Comparison of ENCODE assay signal across 19 cellular contexts in the genomic region with DNA sequence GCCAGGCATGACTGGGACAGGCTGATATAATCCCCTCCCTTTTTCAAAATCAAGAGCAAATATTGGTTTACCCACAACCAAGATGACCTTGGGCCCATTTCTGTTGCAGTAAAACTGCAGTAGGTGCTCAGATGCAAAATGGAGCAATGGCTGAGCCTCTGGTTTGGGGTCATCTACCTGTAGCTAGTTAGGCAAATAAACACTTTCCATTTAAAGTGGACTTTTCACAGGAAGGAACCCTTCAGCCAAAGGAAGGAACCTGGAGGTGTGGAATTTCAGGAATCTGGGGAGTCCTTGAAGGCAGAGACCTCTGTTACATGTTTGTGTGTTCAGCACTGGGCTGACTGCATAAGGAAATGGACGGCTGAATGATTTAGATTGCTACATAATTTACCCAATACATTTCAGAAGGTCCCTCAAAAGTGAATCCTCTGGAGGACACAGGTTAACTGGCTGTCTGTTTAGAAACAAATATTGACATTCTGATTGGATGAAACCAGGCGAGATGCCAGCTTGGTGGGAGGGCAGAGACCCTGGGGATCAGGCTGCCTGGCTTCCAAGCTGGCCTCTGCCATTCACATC.
DNase-seq lines count a peak whose midpoint lies in the region; ATAC-seq, FAIRE-seq and TF ChIP-seq lines count a peak whose summit lies in the region.
"Had no signal": no experiment of that assay in that cellular context is flagged by ENCODE, and none has a peak within 500 bp of the region (broad histone marks: within the 10 kb centered on the region; RNA-seq: fewer than 3 reads in every experiment).

No MANE protein-coding gene starts in this region.

- H3K27me3 Mint-ChIP-seq in GM23338 (ENCODE audit: insufficient read depth, low read depth, poor library complexity) (peaks cover 11% of the 10 kb centered on the region), endothelial cell (ENCODE audit: unreplicated experiment) (peaks cover 5% of the 10 kb centered on the region)

- H4K20me1 ChIP-seq in GM23338 (replicated peaks; ENCODE audit: insufficient read depth): no peaks in the 10 kb centered on the region

- H3F3A ChIP-seq in GM23338 (replicated peaks; ENCODE audit: low read depth): no peaks in the 10 kb centered on the region

- no peak overlapping the region for H3K4me3 ChIP-seq in GM23338
- H3K4me3 ChIP-seq: heart right ventricle, uterus had no signal

- no peaks in the 10 kb centered on the region for H3K79me2 ChIP-seq in GM23338 (replicated peaks; ENCODE audit: insufficient read depth)

- FAIRE-seq in HTR-8/SVneo (lab: Jason Lieb, UNC): no peak

- H3K27ac Mint-ChIP-seq in GM23338 (peak overlapping the region; percentile 38; the same call in 1 of the 2 replicates), endothelial cell (ENCODE audit: unreplicated experiment) (no peak overlapping the region)
- H3K27ac Mint-ChIP-seq: activated CD4-positive, alpha-beta memory T cell treated with anti-CD3 and anti-CD28 coated beads, Interleukin-2, amount 10 ng/mL, durations not matched to agents 7 days and 5 days; CD8-positive, alpha-beta T cell had no signal

- ATAC-seq in GM23338: peak; percentile 45
- ATAC-seq: CD8-positive, alpha-beta T cell; esophagus mucosa; heart right ventricle; naive thymus-derived CD8-positive, alpha-beta T cell; stimulated activated naive CD8-positive, alpha-beta T cell treated with anti-CD3 and anti-CD28 coated beads, Interleukin-15, Interleukin-2, amounts not matched to agents 100 U/mL and 50 U/mL, for 24 hours had no signal

- H3K4me1 ChIP-seq in GM23338 (ENCODE audit: insufficient read depth): peaks cover 24% of the 10 kb centered on the region
- H3K4me1 ChIP-seq: heart right ventricle, uterus had no signal

- H3K36me3 ChIP-seq in GM23338 (ENCODE audit: insufficient read depth): no peaks in the 10 kb centered on the region
- H3K36me3 ChIP-seq: heart right ventricle, uterus had no signal

- H3K4me2 ChIP-seq in GM23338: peak overlapping the region; percentile 35; the same call in 1 of the 2 replicates
- H3K4me2 ChIP-seq: KMS-11 had no signal

- H3K4me3 Mint-ChIP-seq in GM23338 (no peak overlapping the region), endothelial cell (ENCODE audit: unreplicated experiment) (no peak overlapping the region)
- H3K4me3 Mint-ChIP-seq: activated CD4-positive, alpha-beta memory T cell treated with anti-CD3 and anti-CD28 coated beads, Interleukin-2, amount 10 ng/mL, durations not matched to agents 7 days and 5 days; CD8-positive, alpha-beta T cell had no signal

- TF ChIP-seq POLR2A in erythroblast (IDR thresholded peaks at IDR 0.05; ENCODE audit: low read length): no peak

- H2AFZ ChIP-seq in GM23338: no peak overlapping the region

- H3K9me2 ChIP-seq in GM23338 (ENCODE audit: insufficient read depth): peaks cover 12% of the 10 kb centered on the region; the same call in 1 of the 2 replicates

- DNase-seq in GM23338 (ENCODE audit: low spot score) (peak; percentile 75), NCI-H460 (ENCODE audit: extremely low read depth, low read depth) (peak; percentile 17), iPS DF 4.7 (ENCODE audit: extremely low read depth, low spot score) (peak; percentile 81), mesenteric fat pad (ENCODE audit: low spot score) (peak; percentile 12), HTR-8/SVneo (ENCODE audit: insufficient read length, low spot score) (no peak), erythroblast (lab: John Stamatoyannopoulos, UW) (no peak), NCI-H2196 treated with DMSO at 0.1 percent for 48 hours (lab: John Stamatoyannopoulos, UW; ENCODE audit: unreplicated experiment) (no peak), endothelial cell (ENCODE audit: low spot score) (no peak)
- DNase-seq: activated CD4-positive, alpha-beta memory T cell treated with anti-CD3 and anti-CD28 coated beads, Interleukin-2, amount 10 ng/mL, durations not matched to agents 7 days and 5 days; CD8-positive, alpha-beta T cell; cortex of kidney; heart right ventricle; naive thymus-derived CD8-positive, alpha-beta T cell; NCI-H1092 treated with DMSO at 0.1 percent for 48 hours; stimulated activated CD4-positive, alpha-beta T cell treated with anti-CD3 and anti-CD28 coated beads, Interleukin-12 subunit alpha, Interleukin-12 subunit beta, amount 100 ng/mL, for 4 hours; stimulated activated naive CD8-positive, alpha-beta T cell treated with anti-CD3 and anti-CD28 coated beads, Interleukin-15, Interleukin-2, amounts not matched to agents 100 U/mL and 50 U/mL, for 24 hours; uterus had no signal

- H3K4me1 Mint-ChIP-seq in GM23338 (peaks cover 36% of the 10 kb centered on the region), endothelial cell (ENCODE audit: unreplicated experiment) (peaks cover 22% of the 10 kb centered on the region)
- H3K4me1 Mint-ChIP-seq: activated CD4-positive, alpha-beta memory T cell treated with anti-CD3 and anti-CD28 coated beads, Interleukin-2, amount 10 ng/mL, durations not matched to agents 7 days and 5 days had no signal

- H3K27me3 ChIP-seq in GM23338 (ENCODE audit: insufficient read depth): no peaks in the 10 kb centered on the region
- H3K27me3 ChIP-seq: uterus had no signal

- H3K9me3 Mint-ChIP-seq in GM23338: peaks cover 19% of the 10 kb centered on the region
- H3K9me3 Mint-ChIP-seq in endothelial cell (ENCODE audit: unreplicated experiment): peaks cover 7% of the 10 kb centered on the region

- H3K27ac ChIP-seq in GM23338 (ENCODE audit: low read depth): peak overlapping the region; percentile 4; the same call in 1 of the 2 replicates
- H3K27ac ChIP-seq: heart right ventricle, KMS-11, uterus had no signal

- H3K36me3 Mint-ChIP-seq in GM23338 (ENCODE audit: low read depth) (peaks cover 17% of the 10 kb centered on the region), endothelial cell (ENCODE audit: low read depth, unreplicated experiment) (peaks cover 9% of the 10 kb centered on the region)
- H3K36me3 Mint-ChIP-seq: CD8-positive, alpha-beta T cell had no signal

- no peak for TF ChIP-seq CTCF in GM23338 (conservative IDR thresholded peaks at IDR 0.05; ENCODE audit: low read depth in 2 of 2)
- TF ChIP-seq CTCF in endothelial cell (IDR thresholded peaks at IDR 0.05; ENCODE audit: unreplicated experiment): no peak

TF ChIP-seq in GM23338, 12 proteins besides CTCF, POLR2A, EP300 and RAD21 (continues in another document):
- TF ChIP-seq, protein P1, sequence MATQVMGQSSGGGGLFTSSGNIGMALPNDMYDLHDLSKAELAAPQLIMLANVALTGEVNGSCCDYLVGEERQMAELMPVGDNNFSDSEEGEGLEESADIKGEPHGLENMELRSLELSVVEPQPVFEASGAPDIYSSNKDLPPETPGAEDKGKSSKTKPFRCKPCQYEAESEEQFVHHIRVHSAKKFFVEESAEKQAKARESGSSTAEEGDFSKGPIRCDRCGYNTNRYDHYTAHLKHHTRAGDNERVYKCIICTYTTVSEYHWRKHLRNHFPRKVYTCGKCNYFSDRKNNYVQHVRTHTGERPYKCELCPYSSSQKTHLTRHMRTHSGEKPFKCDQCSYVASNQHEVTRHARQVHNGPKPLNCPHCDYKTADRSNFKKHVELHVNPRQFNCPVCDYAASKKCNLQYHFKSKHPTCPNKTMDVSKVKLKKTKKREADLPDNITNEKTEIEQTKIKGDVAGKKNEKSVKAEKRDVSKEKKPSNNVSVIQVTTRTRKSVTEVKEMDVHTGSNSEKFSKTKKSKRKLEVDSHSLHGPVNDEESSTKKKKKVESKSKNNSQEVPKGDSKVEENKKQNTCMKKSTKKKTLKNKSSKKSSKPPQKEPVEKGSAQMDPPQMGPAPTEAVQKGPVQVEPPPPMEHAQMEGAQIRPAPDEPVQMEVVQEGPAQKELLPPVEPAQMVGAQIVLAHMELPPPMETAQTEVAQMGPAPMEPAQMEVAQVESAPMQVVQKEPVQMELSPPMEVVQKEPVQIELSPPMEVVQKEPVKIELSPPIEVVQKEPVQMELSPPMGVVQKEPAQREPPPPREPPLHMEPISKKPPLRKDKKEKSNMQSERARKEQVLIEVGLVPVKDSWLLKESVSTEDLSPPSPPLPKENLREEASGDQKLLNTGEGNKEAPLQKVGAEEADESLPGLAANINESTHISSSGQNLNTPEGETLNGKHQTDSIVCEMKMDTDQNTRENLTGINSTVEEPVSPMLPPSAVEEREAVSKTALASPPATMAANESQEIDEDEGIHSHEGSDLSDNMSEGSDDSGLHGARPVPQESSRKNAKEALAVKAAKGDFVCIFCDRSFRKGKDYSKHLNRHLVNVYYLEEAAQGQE (IDR thresholded peaks at IDR 0.05; ENCODE audit: unreplicated experiment): no peak
- no peak for TF ChIP-seq CREB1 (CRISPR knock-in tag; IDR thresholded peaks at IDR 0.05; ENCODE audit: low read depth)
- TF ChIP-seq JUNB (IDR thresholded peaks at IDR 0.05; ENCODE audit: unreplicated experiment): no peak
- TF ChIP-seq, protein P2, sequence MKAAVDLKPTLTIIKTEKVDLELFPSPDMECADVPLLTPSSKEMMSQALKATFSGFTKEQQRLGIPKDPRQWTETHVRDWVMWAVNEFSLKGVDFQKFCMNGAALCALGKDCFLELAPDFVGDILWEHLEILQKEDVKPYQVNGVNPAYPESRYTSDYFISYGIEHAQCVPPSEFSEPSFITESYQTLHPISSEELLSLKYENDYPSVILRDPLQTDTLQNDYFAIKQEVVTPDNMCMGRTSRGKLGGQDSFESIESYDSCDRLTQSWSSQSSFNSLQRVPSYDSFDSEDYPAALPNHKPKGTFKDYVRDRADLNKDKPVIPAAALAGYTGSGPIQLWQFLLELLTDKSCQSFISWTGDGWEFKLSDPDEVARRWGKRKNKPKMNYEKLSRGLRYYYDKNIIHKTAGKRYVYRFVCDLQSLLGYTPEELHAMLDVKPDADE (IDR thresholded peaks at IDR 0.05): no peak
- TF ChIP-seq NANOG (IDR thresholded peaks at IDR 0.05; ENCODE audit: borderline replicate concordance): no peak
- TF ChIP-seq EZH2 (IDR thresholded peaks at IDR 0.05; ENCODE audit: low read depth, unreplicated experiment): no peak
- TF ChIP-seq ZNF114 (CRISPR knock-in tag; IDR thresholded peaks at IDR 0.05): no peak
- TF ChIP-seq POLR2AphosphoS5 (IDR thresholded peaks at IDR 0.05; ENCODE audit: low read depth): no peak
- TF ChIP-seq ZNF331 (CRISPR knock-in tag; IDR thresholded peaks at IDR 0.05; ENCODE audit: low read depth): no peak
- TF ChIP-seq EZH2phosphoT487 (IDR thresholded peaks at IDR 0.05; ENCODE audit: unreplicated experiment): no peak

Comparison
In these comparisons a context has a peak if more than half of its experiments do, and no peak if none do; other contexts are left out.
1. DNase-seq: peak in GM23338 (single experiment), NCI-H460 (single experiment), iPS DF 4.7 (single experiment) and mesenteric fat pad (single experiment); none in HTR-8/SVneo (single experiment), erythroblast (0 of 2), NCI-H2196 treated with DMSO at 0.1 percent for 48 hours (single experiment) and endothelial cell (single experiment).